Comparison of ENCODE assay signal across 1 cellular context in the genomic region with DNA sequence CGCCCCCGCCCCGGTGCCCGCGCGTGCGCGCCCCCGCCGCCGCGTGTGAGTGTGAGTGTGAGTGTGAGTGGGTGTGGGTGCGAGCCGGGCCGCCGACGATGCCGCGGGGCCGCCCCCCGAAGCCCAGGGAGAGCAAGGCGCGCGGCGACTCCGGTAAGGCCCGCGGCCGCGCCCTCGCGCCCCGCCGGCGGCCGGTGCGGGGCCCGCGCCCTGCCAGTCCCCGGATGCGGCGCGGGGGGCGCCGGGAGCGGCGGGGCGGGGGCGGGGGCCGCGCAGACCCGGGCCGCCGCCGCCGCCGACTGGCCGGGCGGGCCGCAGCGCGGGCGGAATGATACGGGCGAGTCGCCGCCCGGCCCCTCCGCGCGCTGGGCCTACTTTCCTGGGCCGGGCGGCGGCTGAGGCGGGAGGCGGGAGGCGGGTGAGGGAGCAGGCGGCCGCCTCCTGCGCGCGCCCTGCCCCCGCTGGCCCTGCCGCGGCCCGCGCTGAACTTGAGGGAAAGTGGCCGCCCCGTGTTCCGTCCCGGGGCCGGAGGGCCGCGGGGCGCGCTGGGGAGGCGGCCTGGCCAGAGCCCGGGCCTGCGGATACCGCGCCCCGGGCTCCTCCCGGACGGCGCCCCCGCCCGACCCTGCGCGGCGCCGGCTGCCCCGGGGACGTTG.
TF ChIP-seq lines count a peak whose summit lies in the region.

A gene (plus strand): TSS at position 48 of the 656 bp plus-strand sequence. CDS start 51 bp downstream, at position 99.

TF ChIP-seq in K562, 482 proteins besides CTCF, POLR2A, EP300 and RAD21 (continued from another document):
- TF ChIP-seq, protein P1, sequence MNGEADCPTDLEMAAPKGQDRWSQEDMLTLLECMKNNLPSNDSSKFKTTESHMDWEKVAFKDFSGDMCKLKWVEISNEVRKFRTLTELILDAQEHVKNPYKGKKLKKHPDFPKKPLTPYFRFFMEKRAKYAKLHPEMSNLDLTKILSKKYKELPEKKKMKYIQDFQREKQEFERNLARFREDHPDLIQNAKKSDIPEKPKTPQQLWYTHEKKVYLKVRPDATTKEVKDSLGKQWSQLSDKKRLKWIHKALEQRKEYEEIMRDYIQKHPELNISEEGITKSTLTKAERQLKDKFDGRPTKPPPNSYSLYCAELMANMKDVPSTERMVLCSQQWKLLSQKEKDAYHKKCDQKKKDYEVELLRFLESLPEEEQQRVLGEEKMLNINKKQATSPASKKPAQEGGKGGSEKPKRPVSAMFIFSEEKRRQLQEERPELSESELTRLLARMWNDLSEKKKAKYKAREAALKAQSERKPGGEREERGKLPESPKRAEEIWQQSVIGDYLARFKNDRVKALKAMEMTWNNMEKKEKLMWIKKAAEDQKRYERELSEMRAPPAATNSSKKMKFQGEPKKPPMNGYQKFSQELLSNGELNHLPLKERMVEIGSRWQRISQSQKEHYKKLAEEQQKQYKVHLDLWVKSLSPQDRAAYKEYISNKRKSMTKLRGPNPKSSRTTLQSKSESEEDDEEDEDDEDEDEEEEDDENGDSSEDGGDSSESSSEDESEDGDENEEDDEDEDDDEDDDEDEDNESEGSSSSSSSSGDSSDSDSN (IDR thresholded peaks at IDR 0.05; ENCODE audit: borderline replicate concordance in 1 of 2, low read depth in 2 of 2, low read length in 2 of 2) = peak in 1 of 2 experiments; percentile 49; a peak in 1 of 4 replicates
- TF ChIP-seq ZNF175 (CRISPR knock-in tag; IDR thresholded peaks at IDR 0.05; ENCODE audit: low read depth) = peak; percentile 77
- no peak for TF ChIP-seq GTF2E2 (tag; IDR thresholded peaks at IDR 0.05)
- TF ChIP-seq ZNF668 (CRISPR knock-in tag; IDR thresholded peaks at IDR 0.05) = no peak
- TF ChIP-seq NCOA4 (IDR thresholded peaks at IDR 0.05; ENCODE audit: partially characterized antibody) = no peak
- TF ChIP-seq ELF2 (CRISPR knock-in tag; IDR thresholded peaks at IDR 0.05) = no peak
- TF ChIP-seq SAFB (IDR thresholded peaks at IDR 0.05; ENCODE audit: borderline replicate concordance, low read depth, low read length) = no peak
- TF ChIP-seq, protein P2, sequence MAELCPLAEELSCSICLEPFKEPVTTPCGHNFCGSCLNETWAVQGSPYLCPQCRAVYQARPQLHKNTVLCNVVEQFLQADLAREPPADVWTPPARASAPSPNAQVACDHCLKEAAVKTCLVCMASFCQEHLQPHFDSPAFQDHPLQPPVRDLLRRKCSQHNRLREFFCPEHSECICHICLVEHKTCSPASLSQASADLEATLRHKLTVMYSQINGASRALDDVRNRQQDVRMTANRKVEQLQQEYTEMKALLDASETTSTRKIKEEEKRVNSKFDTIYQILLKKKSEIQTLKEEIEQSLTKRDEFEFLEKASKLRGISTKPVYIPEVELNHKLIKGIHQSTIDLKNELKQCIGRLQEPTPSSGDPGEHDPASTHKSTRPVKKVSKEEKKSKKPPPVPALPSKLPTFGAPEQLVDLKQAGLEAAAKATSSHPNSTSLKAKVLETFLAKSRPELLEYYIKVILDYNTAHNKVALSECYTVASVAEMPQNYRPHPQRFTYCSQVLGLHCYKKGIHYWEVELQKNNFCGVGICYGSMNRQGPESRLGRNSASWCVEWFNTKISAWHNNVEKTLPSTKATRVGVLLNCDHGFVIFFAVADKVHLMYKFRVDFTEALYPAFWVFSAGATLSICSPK (IDR thresholded peaks at IDR 0.05; ENCODE audit: borderline replicate concordance) = no peak
- no peak for TF ChIP-seq ARNT (IDR thresholded peaks at IDR 0.05)
- TF ChIP-seq U2AF2 (optimal IDR thresholded peaks at IDR 0.05; ENCODE audit: low read depth, low read length) = no peak
- TF ChIP-seq, protein P3, sequence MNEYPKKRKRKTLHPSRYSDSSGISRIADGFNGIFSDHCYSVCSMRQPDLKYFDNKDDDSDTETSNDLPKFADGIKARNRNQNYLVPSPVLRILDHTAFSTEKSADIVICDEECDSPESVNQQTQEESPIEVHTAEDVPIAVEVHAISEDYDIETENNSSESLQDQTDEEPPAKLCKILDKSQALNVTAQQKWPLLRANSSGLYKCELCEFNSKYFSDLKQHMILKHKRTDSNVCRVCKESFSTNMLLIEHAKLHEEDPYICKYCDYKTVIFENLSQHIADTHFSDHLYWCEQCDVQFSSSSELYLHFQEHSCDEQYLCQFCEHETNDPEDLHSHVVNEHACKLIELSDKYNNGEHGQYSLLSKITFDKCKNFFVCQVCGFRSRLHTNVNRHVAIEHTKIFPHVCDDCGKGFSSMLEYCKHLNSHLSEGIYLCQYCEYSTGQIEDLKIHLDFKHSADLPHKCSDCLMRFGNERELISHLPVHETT (CRISPR knock-in tag; conservative IDR thresholded peaks at IDR 0.05 in 1 of 2, IDR thresholded peaks at IDR 0.05 in 1 of 2) = peak in 1 of 2 experiments; percentile 98; a peak in 2 of 4 replicates
- no peak for TF ChIP-seq OTX1 (CRISPR knock-in tag; IDR thresholded peaks at IDR 0.05)
- TF ChIP-seq, protein P4, sequence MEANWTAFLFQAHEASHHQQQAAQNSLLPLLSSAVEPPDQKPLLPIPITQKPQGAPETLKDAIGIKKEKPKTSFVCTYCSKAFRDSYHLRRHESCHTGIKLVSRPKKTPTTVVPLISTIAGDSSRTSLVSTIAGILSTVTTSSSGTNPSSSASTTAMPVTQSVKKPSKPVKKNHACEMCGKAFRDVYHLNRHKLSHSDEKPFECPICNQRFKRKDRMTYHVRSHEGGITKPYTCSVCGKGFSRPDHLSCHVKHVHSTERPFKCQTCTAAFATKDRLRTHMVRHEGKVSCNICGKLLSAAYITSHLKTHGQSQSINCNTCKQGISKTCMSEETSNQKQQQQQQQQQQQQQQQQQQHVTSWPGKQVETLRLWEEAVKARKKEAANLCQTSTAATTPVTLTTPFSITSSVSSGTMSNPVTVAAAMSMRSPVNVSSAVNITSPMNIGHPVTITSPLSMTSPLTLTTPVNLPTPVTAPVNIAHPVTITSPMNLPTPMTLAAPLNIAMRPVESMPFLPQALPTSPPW (CRISPR knock-in tag; IDR thresholded peaks at IDR 0.05) = peak; percentile 88
- TF ChIP-seq YY1 (IDR thresholded peaks at IDR 0.05; ENCODE audit: borderline replicate concordance in 1 of 3, control insufficient read depth in 1 of 3, extremely low read depth in 1 of 3, insufficient read depth in 3 of 3, insufficient read length in 1 of 3, insufficient replicate concordance in 2 of 3, low read depth in 1 of 3, low read length in 2 of 3) = peak in 2 of 3 experiments; percentile 59 to 66
- peak; percentile 90 for TF ChIP-seq TAF1 (IDR thresholded peaks at IDR 0.05; ENCODE audit: control insufficient read depth, extremely low read depth, insufficient read depth, low read length, severe bottlenecking)
- TF ChIP-seq ZKSCAN8 (CRISPR knock-in tag; IDR thresholded peaks at IDR 0.05) = no peak
- no peak for TF ChIP-seq STAG1 (CRISPR knock-in tag; IDR thresholded peaks at IDR 0.05; ENCODE audit: borderline replicate concordance)
- TF ChIP-seq SMARCE1 (IDR thresholded peaks at IDR 0.05) = no peak
- no peak for TF ChIP-seq TAF7 (tag; IDR thresholded peaks at IDR 0.05)
- no peak for TF ChIP-seq ZNF699 (CRISPR knock-in tag; IDR thresholded peaks at IDR 0.05; ENCODE audit: insufficient replicate concordance)
- TF ChIP-seq, protein P5, sequence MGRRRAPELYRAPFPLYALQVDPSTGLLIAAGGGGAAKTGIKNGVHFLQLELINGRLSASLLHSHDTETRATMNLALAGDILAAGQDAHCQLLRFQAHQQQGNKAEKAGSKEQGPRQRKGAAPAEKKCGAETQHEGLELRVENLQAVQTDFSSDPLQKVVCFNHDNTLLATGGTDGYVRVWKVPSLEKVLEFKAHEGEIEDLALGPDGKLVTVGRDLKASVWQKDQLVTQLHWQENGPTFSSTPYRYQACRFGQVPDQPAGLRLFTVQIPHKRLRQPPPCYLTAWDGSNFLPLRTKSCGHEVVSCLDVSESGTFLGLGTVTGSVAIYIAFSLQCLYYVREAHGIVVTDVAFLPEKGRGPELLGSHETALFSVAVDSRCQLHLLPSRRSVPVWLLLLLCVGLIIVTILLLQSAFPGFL (CRISPR knock-in tag; IDR thresholded peaks at IDR 0.05) = no peak
- no peak for TF ChIP-seq CEBPB (tag; IDR thresholded peaks at IDR 0.05)
- no peak for TF ChIP-seq ELF1 (tag; IDR thresholded peaks at IDR 0.05)
- no peak for TF ChIP-seq XRCC3 (IDR thresholded peaks at IDR 0.05)
- TF ChIP-seq HNRNPK (IDR thresholded peaks at IDR 0.05; ENCODE audit: low read depth, low read length, poor library complexity, severe bottlenecking) = no peak
- no peak; the same call in 1 of the 2 replicates for TF ChIP-seq ZFX (CRISPR knock-in tag; IDR thresholded peaks at IDR 0.05)
- TF ChIP-seq, protein P6, sequence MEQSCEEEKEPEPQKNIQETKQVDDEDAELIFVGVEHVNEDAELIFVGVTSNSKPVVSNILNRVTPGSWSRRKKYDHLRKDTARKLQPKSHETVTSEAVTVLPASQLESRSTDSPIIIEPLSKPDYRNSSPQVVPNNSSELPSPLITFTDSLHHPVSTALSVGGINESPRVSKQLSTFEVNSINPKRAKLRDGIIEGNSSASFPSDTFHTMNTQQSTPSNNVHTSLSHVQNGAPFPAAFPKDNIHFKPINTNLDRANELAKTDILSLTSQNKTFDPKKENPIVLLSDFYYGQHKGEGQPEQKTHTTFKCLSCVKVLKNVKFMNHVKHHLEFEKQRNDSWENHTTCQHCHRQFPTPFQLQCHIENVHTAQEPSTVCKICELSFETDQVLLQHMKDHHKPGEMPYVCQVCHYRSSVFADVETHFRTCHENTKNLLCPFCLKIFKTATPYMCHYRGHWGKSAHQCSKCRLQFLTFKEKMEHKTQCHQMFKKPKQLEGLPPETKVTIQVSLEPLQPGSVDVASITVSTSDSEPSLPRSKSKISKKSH (CRISPR knock-in tag; IDR thresholded peaks at IDR 0.05) = no peak
- TF ChIP-seq C11orf30 (IDR thresholded peaks at IDR 0.05; ENCODE audit: low read depth) = no peak
- TF ChIP-seq SMARCA4 (IDR thresholded peaks at IDR 0.05) = no peak
- no peak for TF ChIP-seq ZC3H8 (IDR thresholded peaks at IDR 0.05)
- no peak for TF ChIP-seq EHMT2 (IDR thresholded peaks at IDR 0.05)
- TF ChIP-seq SAP30 (IDR thresholded peaks at IDR 0.05; ENCODE audit: borderline replicate concordance, insufficient read depth, low read depth, low read length, poor library complexity, severe bottlenecking) = no peak
- peak; percentile 94 for TF ChIP-seq PCBP1 (IDR thresholded peaks at IDR 0.05; ENCODE audit: low read depth, low read length, poor library complexity, severe bottlenecking)
- TF ChIP-seq HMGN3 (IDR thresholded peaks at IDR 0.05; ENCODE audit: borderline replicate concordance, extremely low read depth, insufficient read length, low read depth, low read length) = peak; percentile 37
- TF ChIP-seq CBX5 (IDR thresholded peaks at IDR 0.05; ENCODE audit: borderline replicate concordance, low read depth) = no peak
- TF ChIP-seq GABPA (tag; conservative IDR thresholded peaks at IDR 0.05; ENCODE audit: low read depth) = peak; percentile 41; the same call in 1 of the 2 replicates
- 0 out of 4 replicates have a peak, but pooled peaks of 1 of the 2 experiments have one; percentile 41 for TF ChIP-seq SIN3A (IDR thresholded peaks at IDR 0.05; ENCODE audit: borderline replicate concordance in 2 of 2, control insufficient read depth in 1 of 2, low read depth in 2 of 2, low read length in 2 of 2)
- TF ChIP-seq KDM4B (IDR thresholded peaks at IDR 0.05; ENCODE audit: borderline replicate concordance in 2 of 2, low read depth in 1 of 2) = no peak
- no peak for TF ChIP-seq ZNF830 (CRISPR knock-in tag; IDR thresholded peaks at IDR 0.05)
- no peak for TF ChIP-seq ZNF212 (CRISPR knock-in tag; IDR thresholded peaks at IDR 0.05)
- TF ChIP-seq, protein P7, sequence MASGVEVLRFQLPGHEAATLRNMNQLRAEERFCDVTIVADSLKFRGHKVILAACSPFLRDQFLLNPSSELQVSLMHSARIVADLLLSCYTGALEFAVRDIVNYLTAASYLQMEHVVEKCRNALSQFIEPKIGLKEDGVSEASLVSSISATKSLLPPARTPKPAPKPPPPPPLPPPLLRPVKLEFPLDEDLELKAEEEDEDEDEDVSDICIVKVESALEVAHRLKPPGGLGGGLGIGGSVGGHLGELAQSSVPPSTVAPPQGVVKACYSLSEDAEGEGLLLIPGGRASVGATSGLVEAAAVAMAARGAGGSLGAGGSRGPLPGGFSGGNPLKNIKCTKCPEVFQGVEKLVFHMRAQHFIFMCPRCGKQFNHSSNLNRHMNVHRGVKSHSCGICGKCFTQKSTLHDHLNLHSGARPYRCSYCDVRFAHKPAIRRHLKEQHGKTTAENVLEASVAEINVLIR (CRISPR knock-in tag; IDR thresholded peaks at IDR 0.05) = no peak
- no peak for TF ChIP-seq ZNF134 (CRISPR knock-in tag; conservative IDR thresholded peaks at IDR 0.05)
- TF ChIP-seq FOXK1 (CRISPR knock-in tag; IDR thresholded peaks at IDR 0.05; ENCODE audit: borderline replicate concordance) = no peak
- no peak for TF ChIP-seq HDAC2 (IDR thresholded peaks at IDR 0.05)
- peak; percentile 55 for TF ChIP-seq POLR2AphosphoS5 (IDR thresholded peaks at IDR 0.05; ENCODE audit: control insufficient read depth, insufficient read depth, low read depth, low read length)
TF ChIP-seq in K562: peak in this region for 43.
